In the genomic region with DNA sequence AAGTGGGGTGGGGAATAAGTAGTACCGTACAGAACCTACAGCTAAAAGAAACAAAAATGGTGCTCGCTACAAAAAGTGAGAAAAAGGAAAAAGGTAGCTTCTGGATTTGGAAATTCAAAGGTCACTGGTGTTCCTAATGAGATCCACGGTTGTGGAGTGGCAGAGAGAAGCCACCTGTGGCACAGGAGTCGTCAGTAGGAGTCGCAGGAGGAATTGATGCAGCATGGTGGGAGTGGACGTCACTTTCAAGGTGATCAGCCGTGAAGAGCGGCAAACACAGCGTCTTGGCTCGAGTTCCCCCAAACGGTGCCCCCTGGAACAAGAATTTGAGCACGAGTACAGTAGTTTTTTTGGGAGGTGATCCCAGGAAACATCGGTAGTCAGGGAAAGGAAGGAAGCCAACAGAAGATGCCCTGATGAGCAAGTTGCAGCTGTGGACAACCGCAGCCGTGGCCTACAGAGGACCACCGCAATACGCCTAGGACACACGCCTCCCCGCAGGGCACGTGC, we compare ENCODE assay signal across 8 cellular contexts. TPM values are rescaled to one million over a fixed set of nuclear protein-coding genes. Genes with fewer than 3 reads are reported as not detected.
DNase-seq lines count a peak whose midpoint lies in the region; ATAC-seq lines count a peak whose summit lies in the region.

No MANE protein-coding gene starts in this region.

- H3K4me3 ChIP-seq in stomach smooth muscle (ENCODE audit: low read length in 2 of 2), result peak overlapping the region; percentile 58 to 80

- DNase-seq in COLO668 (lab: John Stamatoyannopoulos, UW; ENCODE audit: unreplicated experiment) (peak; percentile 27), Kasumi-1 (lab: John Stamatoyannopoulos, UW) (peak; percentile 24 to 32), left kidney (ENCODE audit: low read depth, low spot score) (peak; percentile 78), A172 (ENCODE audit: low spot score) (no peak)
- DNase-seq in activated naive CD4-positive, alpha-beta T cell treated with anti-CD3 and anti-CD28 coated beads, Interleukin-2, amount 50 U/mL, for 16 hours, result peak; percentile 24

- H3K9ac ChIP-seq in stomach smooth muscle (ENCODE audit: low read length in 2 of 2), result peak overlapping the region in 1 of 2 donors; percentile 76

- peaks cover 22% of the 10 kb centered on the region for H3K4me1 ChIP-seq in stomach smooth muscle (ENCODE audit: control insufficient read depth, insufficient read depth, low read length)

- no peak for ATAC-seq in GM21515 (IDR thresholded peaks at IDR 0.05; ENCODE audit: unreplicated experiment)
- no peak for ATAC-seq in HG03571 (IDR thresholded peaks at IDR 0.05; ENCODE audit: unreplicated experiment)

- H3K9me3 ChIP-seq in stomach smooth muscle (ENCODE audit: control insufficient read depth in 2 of 2, low read length in 2 of 2), result no peaks in the 10 kb centered on the region

- H3K36me3 ChIP-seq in stomach smooth muscle (ENCODE audit: control insufficient read depth in 2 of 2, insufficient read depth in 2 of 2, low read length in 2 of 2), result no peaks in the 10 kb centered on the region

- H3K27me3 ChIP-seq in stomach smooth muscle (ENCODE audit: control insufficient read depth in 1 of 2, insufficient read depth in 2 of 2, low read length in 2 of 2), result no peaks in the 10 kb centered on the region

- no peak overlapping the region for H3K27ac ChIP-seq in stomach smooth muscle (ENCODE audit: low read length)

RNA-seq across cellular contexts. Expression of a gene that starts 1.4 kb away (rescaled TPM):
- 62.1 and 75.3 TPM in 2 replicates for total RNA-seq in A172 (2014; rRNA removed; shearing (Covaris generic))

RNA-seq across cellular contexts. Expression of a gene that starts 47.1 kb away (rescaled TPM):
- 3.6 and 4.3 TPM in 2 replicates for total RNA-seq in A172 (2014; rRNA removed; shearing (Covaris generic))
